In the genomic region with DNA sequence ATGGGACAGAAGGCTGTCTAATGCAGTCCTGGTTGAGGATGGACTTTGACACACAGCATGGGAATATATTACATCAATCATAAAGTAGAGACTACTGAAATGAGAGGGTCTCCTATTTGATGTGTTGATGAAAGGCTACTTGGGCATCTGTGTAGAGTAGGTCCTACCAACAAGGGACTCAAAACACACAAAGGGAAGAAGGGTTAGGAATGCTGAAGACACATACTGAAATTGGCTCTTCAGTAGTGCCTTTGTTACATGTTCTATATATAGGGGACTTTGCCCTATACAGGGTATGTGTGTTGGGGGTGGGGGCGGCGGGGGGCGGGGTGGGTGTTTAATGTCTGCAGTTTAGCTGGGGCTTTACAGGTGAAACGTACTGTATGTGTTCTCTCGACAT, we compare ENCODE assay signal across 20 cellular contexts.
"Had no signal": no experiment of that assay in that cellular context is flagged by ENCODE, and none has a peak within 500 bp of the region (broad histone marks: within the 10 kb centered on the region; RNA-seq: fewer than 3 reads in every experiment).

No MANE protein-coding gene starts in this region.

- H3K27me3 Mint-ChIP-seq: activated CD4-positive, alpha-beta memory T cell treated with anti-CD3 and anti-CD28 coated beads, Interleukin-2, amount 10 ng/mL, durations not matched to agents 7 days and 5 days; activated naive CD8-positive, alpha-beta T cell treated with anti-CD3 and anti-CD28 coated beads, Interleukin-2, amount 10 ng/mL, durations not matched to agents 7 days and 5 days; naive B cell had no signal

- H3K27me3 ChIP-seq: brain microvascular endothelial cell, pancreas, sigmoid colon, tibial artery, vagina had no signal

- H3K4me3 Mint-ChIP-seq: activated CD4-positive, alpha-beta memory T cell treated with anti-CD3 and anti-CD28 coated beads, Interleukin-2, amount 10 ng/mL, durations not matched to agents 7 days and 5 days; activated naive CD8-positive, alpha-beta T cell treated with anti-CD3 and anti-CD28 coated beads, Interleukin-2, amount 10 ng/mL, durations not matched to agents 7 days and 5 days; activated T-cell treated with anti-CD3 and anti-CD28 coated beads, Interleukin-2, amount 50 U/mL, for 4 hours; naive B cell; stimulated activated effector memory CD8-positive, alpha-beta T cell treated with anti-CD3 and anti-CD28 coated beads, Interleukin-12 subunit alpha, Interleukin-12 subunit beta, amount 100 ng/mL, for 72 hours had no signal

- H3K36me3 ChIP-seq: brain microvascular endothelial cell, pancreas, sigmoid colon, tibial artery, vagina had no signal

- DNase-seq: activated CD4-positive, alpha-beta memory T cell treated with anti-CD3 and anti-CD28 coated beads, Interleukin-2, amount 10 ng/mL, durations not matched to agents 7 days and 5 days; activated CD4-positive, alpha-beta T cell treated with anti-CD3 and anti-CD28 coated beads for 1 hour; activated effector memory CD4-positive, alpha-beta T cell treated with anti-CD3 and anti-CD28 coated beads, Interleukin-2, amount 50 U/mL, for 16 hours; activated naive CD8-positive, alpha-beta T cell treated with anti-CD3 and anti-CD28 coated beads, Interleukin-2, amount 10 ng/mL, durations not matched to agents 7 days and 5 days; activated T-cell treated with anti-CD3 and anti-CD28 coated beads, Interleukin-2, amount 50 U/mL, for 4 hours; anterior cingulate cortex; brain microvascular endothelial cell; cortex of kidney; effector CD4-positive, alpha-beta T cell; foreskin fibroblast; left cardiac atrium; naive B cell; pancreas; sigmoid colon; stimulated activated CD4-positive, alpha-beta T cell treated with anti-CD3 and anti-CD28 coated beads, Interleukin-12 subunit alpha, Interleukin-12 subunit beta, amount 100 ng/mL, for 4 hours; stimulated activated CD4-positive, alpha-beta T cell treated with anti-CD3 and anti-CD28 coated beads, Interleukin-2, amount 100 ng/mL, for 24 hours; tibial artery had no signal

- H3K9me3 Mint-ChIP-seq: activated CD4-positive, alpha-beta memory T cell treated with anti-CD3 and anti-CD28 coated beads, Interleukin-2, amount 10 ng/mL, durations not matched to agents 7 days and 5 days; activated naive CD8-positive, alpha-beta T cell treated with anti-CD3 and anti-CD28 coated beads, Interleukin-2, amount 10 ng/mL, durations not matched to agents 7 days and 5 days; activated T-cell treated with anti-CD3 and anti-CD28 coated beads, Interleukin-2, amount 50 U/mL, for 4 hours; naive B cell; stimulated activated effector memory CD8-positive, alpha-beta T cell treated with anti-CD3 and anti-CD28 coated beads, Interleukin-12 subunit alpha, Interleukin-12 subunit beta, amount 100 ng/mL, for 72 hours had no signal

- ATAC-seq: activated T-cell treated with anti-CD3 and anti-CD28 coated beads, Interleukin-2, amount 50 U/mL, for 4 hours; left cardiac atrium; pancreas; stimulated activated effector memory CD8-positive, alpha-beta T cell treated with anti-CD3 and anti-CD28 coated beads, Interleukin-12 subunit alpha, Interleukin-12 subunit beta, amount 100 ng/mL, for 72 hours had no signal

- H3K27ac Mint-ChIP-seq: activated CD4-positive, alpha-beta memory T cell treated with anti-CD3 and anti-CD28 coated beads, Interleukin-2, amount 10 ng/mL, durations not matched to agents 7 days and 5 days; activated naive CD8-positive, alpha-beta T cell treated with anti-CD3 and anti-CD28 coated beads, Interleukin-2, amount 10 ng/mL, durations not matched to agents 7 days and 5 days; stimulated activated effector memory CD8-positive, alpha-beta T cell treated with anti-CD3 and anti-CD28 coated beads, Interleukin-12 subunit alpha, Interleukin-12 subunit beta, amount 100 ng/mL, for 72 hours had no signal

- H3K27ac ChIP-seq: brain microvascular endothelial cell, pancreas, sigmoid colon, tibial artery, vagina had no signal

- H3K9me3 ChIP-seq: pancreas, sigmoid colon, tibial artery, vagina had no signal

- H3K4me3 ChIP-seq: lung, pancreas, sigmoid colon, tibial artery, vagina had no signal

- H3K36me3 Mint-ChIP-seq: naive B cell had no signal
